28 cellular contexts compared by ENCODE assay signal in the genomic region with DNA sequence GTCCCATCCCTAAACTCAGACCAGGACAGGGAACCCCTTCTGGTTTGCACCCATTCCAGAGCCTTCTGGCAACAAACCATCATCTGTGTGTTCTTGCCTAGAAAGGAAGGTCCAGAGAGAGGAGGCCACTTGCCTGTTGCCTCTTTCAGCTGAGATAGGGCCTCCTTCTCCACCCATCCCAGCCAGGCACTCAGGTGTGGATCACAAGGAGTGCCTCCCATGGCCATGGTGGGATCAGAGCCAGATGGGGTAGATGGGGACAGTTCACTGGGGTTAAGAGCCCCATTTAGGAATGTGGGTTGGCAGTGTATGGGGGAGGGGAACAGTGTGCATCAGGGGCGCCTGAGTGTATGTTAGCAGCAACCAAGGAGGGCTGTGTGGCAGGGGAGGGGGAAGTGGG.
"Had no signal": no experiment of that assay in that cellular context is flagged by ENCODE, and none has a peak within 500 bp of the region (broad histone marks: within the 10 kb centered on the region; RNA-seq: fewer than 3 reads in every experiment).

No MANE protein-coding gene starts in this region.

- H3K4me3 ChIP-seq: cardiac muscle cell, coronary artery, dorsolateral prefrontal cortex, mucosa of descending colon, right lobe of liver, uterus had no signal

- H3K4me1 ChIP-seq: uterus had no signal

- H3K27ac ChIP-seq: cardiac muscle cell, coronary artery, dorsolateral prefrontal cortex, right lobe of liver, uterus had no signal

- H3K4me1 Mint-ChIP-seq: activated CD4-positive, alpha-beta T cell treated with anti-CD3 and anti-CD28 coated beads, Interleukin-2, amount 10 ng/mL, durations not matched to agents 24 days and 14 days; activated T-helper 17 cell treated with anti-CD3 and anti-CD28 coated beads, Interleukin-2, amount 50 U/mL, for 72 hours; brain; immature natural killer cell had no signal

- DNase-seq: activated CD4-positive, alpha-beta memory T cell treated with anti-CD3 and anti-CD28 coated beads for 36 hours; activated CD4-positive, alpha-beta T cell treated with anti-CD3 and anti-CD28 coated beads, Interleukin-2, amount 10 ng/mL, durations not matched to agents 24 days and 14 days; activated naive CD4-positive, alpha-beta T cell; activated T-cell treated with anti-CD3 and anti-CD28 coated beads, Interleukin-2, amount 50 U/mL, for 4 hours; anterior cingulate cortex; cerebellar nuclear complex; dorsolateral prefrontal cortex; effector memory CD4-positive, alpha-beta T cell; erythroblast; head of caudate nucleus; hippocampal formation; immature natural killer cell; mesendoderm; mucosa of descending colon; posterior cingulate gyrus; right lobe of liver; stimulated activated CD4-positive, alpha-beta T cell treated with anti-CD3 and anti-CD28 coated beads, Interleukin-12 subunit alpha, Interleukin-12 subunit beta, amount 100 ng/mL, for 4 hours; stimulated activated CD4-positive, alpha-beta T cell treated with anti-CD3 and anti-CD28 coated beads, Interleukin-4, amount 100 ng/mL, for 1 hour; uterus had no signal

- H3K27ac Mint-ChIP-seq: activated CD4-positive, alpha-beta memory T cell treated with anti-CD3 and anti-CD28 coated beads for 36 hours; activated CD4-positive, alpha-beta T cell treated with anti-CD3 and anti-CD28 coated beads, Interleukin-2, amount 10 ng/mL, durations not matched to agents 24 days and 14 days; activated naive CD4-positive, alpha-beta T cell treated with anti-CD3 and anti-CD28 coated beads, Interleukin-2, amount 50 U/mL, for 72 hours; activated T-helper 17 cell treated with anti-CD3 and anti-CD28 coated beads, Interleukin-2, amount 50 U/mL, for 72 hours; brain; immature natural killer cell; natural killer cell treated with Interleukin-12 subunit alpha and Interleukin-12 subunit beta and Interleukin-15 and Interleukin-18, amount 100 ng/mL, for 72 hours; stimulated activated effector memory CD8-positive, alpha-beta T cell treated with anti-CD3 and anti-CD28 coated beads, Interleukin-12 subunit alpha, Interleukin-12 subunit beta, amount 100 ng/mL, for 72 hours; stimulated activated naive CD8-positive, alpha-beta T cell treated with anti-CD3 and anti-CD28 coated beads, Interleukin-15, Interleukin-2, amounts not matched to agents 100 ng/mL and 50 ng/mL, for 24 hours; type B pancreatic cell had no signal

- H3K9me3 ChIP-seq: mucosa of descending colon, right lobe of liver, uterus had no signal

- H3K36me3 Mint-ChIP-seq: activated CD4-positive, alpha-beta memory T cell treated with anti-CD3 and anti-CD28 coated beads for 36 hours; activated naive CD4-positive, alpha-beta T cell treated with anti-CD3 and anti-CD28 coated beads, Interleukin-2, amount 50 U/mL, for 72 hours; immature natural killer cell; natural killer cell treated with Interleukin-12 subunit alpha and Interleukin-12 subunit beta and Interleukin-15 and Interleukin-18, amount 100 ng/mL, for 72 hours; stimulated activated effector memory CD8-positive, alpha-beta T cell treated with anti-CD3 and anti-CD28 coated beads, Interleukin-12 subunit alpha, Interleukin-12 subunit beta, amount 100 ng/mL, for 72 hours had no signal

- H3K4me3 Mint-ChIP-seq: activated CD4-positive, alpha-beta memory T cell treated with anti-CD3 and anti-CD28 coated beads for 36 hours; activated CD4-positive, alpha-beta T cell treated with anti-CD3 and anti-CD28 coated beads, Interleukin-2, amount 10 ng/mL, durations not matched to agents 24 days and 14 days; activated T-cell treated with anti-CD3 and anti-CD28 coated beads, Interleukin-2, amount 50 U/mL, for 4 hours; activated T-helper 17 cell treated with anti-CD3 and anti-CD28 coated beads, Interleukin-2, amount 50 U/mL, for 72 hours; brain; immature natural killer cell; natural killer cell treated with Interleukin-12 subunit alpha and Interleukin-12 subunit beta and Interleukin-15 and Interleukin-18, amount 100 ng/mL, for 72 hours; stimulated activated effector memory CD8-positive, alpha-beta T cell treated with anti-CD3 and anti-CD28 coated beads, Interleukin-12 subunit alpha, Interleukin-12 subunit beta, amount 100 ng/mL, for 72 hours; stimulated activated naive CD8-positive, alpha-beta T cell treated with anti-CD3 and anti-CD28 coated beads, Interleukin-15, Interleukin-2, amounts not matched to agents 100 ng/mL and 50 ng/mL, for 24 hours; type B pancreatic cell had no signal

- H3K9me3 Mint-ChIP-seq: activated CD4-positive, alpha-beta memory T cell treated with anti-CD3 and anti-CD28 coated beads for 36 hours; activated CD4-positive, alpha-beta T cell treated with anti-CD3 and anti-CD28 coated beads, Interleukin-2, amount 10 ng/mL, durations not matched to agents 24 days and 14 days; activated naive CD4-positive, alpha-beta T cell treated with anti-CD3 and anti-CD28 coated beads, Interleukin-2, amount 50 U/mL, for 72 hours; activated T-cell treated with anti-CD3 and anti-CD28 coated beads, Interleukin-2, amount 50 U/mL, for 4 hours; activated T-helper 17 cell treated with anti-CD3 and anti-CD28 coated beads, Interleukin-2, amount 50 U/mL, for 72 hours; immature natural killer cell; natural killer cell treated with Interleukin-12 subunit alpha and Interleukin-12 subunit beta and Interleukin-15 and Interleukin-18, amount 100 ng/mL, for 72 hours; stimulated activated effector memory CD8-positive, alpha-beta T cell treated with anti-CD3 and anti-CD28 coated beads, Interleukin-12 subunit alpha, Interleukin-12 subunit beta, amount 100 ng/mL, for 72 hours; stimulated activated naive CD8-positive, alpha-beta T cell treated with anti-CD3 and anti-CD28 coated beads, Interleukin-15, Interleukin-2, amounts not matched to agents 100 ng/mL and 50 ng/mL, for 24 hours; type B pancreatic cell had no signal

- H3K36me3 ChIP-seq: cardiac muscle cell, right lobe of liver, uterus had no signal

- ATAC-seq: activated naive CD4-positive, alpha-beta T cell treated with anti-CD3 and anti-CD28 coated beads, Interleukin-2, amount 50 U/mL, for 72 hours; activated T-cell treated with anti-CD3 and anti-CD28 coated beads, Interleukin-2, amount 50 U/mL, for 4 hours; activated T-helper 17 cell treated with anti-CD3 and anti-CD28 coated beads, Interleukin-2, amount 50 U/mL, for 72 hours; natural killer cell treated with Interleukin-12 subunit alpha and Interleukin-12 subunit beta and Interleukin-15 and Interleukin-18, amount 100 ng/mL, for 72 hours; right lobe of liver; stimulated activated effector memory CD8-positive, alpha-beta T cell treated with anti-CD3 and anti-CD28 coated beads, Interleukin-12 subunit alpha, Interleukin-12 subunit beta, amount 100 ng/mL, for 72 hours had no signal

- H3K27me3 Mint-ChIP-seq: activated CD4-positive, alpha-beta memory T cell treated with anti-CD3 and anti-CD28 coated beads for 36 hours; activated CD4-positive, alpha-beta T cell treated with anti-CD3 and anti-CD28 coated beads, Interleukin-2, amount 10 ng/mL, durations not matched to agents 24 days and 14 days; activated T-helper 17 cell treated with anti-CD3 and anti-CD28 coated beads, Interleukin-2, amount 50 U/mL, for 72 hours; brain; stimulated activated naive CD8-positive, alpha-beta T cell treated with anti-CD3 and anti-CD28 coated beads, Interleukin-15, Interleukin-2, amounts not matched to agents 100 ng/mL and 50 ng/mL, for 24 hours; type B pancreatic cell had no signal

- H3K27me3 ChIP-seq: cardiac muscle cell, dorsolateral prefrontal cortex, right lobe of liver, uterus had no signal
